1 cellular context compared by ENCODE assay signal in the genomic region with DNA sequence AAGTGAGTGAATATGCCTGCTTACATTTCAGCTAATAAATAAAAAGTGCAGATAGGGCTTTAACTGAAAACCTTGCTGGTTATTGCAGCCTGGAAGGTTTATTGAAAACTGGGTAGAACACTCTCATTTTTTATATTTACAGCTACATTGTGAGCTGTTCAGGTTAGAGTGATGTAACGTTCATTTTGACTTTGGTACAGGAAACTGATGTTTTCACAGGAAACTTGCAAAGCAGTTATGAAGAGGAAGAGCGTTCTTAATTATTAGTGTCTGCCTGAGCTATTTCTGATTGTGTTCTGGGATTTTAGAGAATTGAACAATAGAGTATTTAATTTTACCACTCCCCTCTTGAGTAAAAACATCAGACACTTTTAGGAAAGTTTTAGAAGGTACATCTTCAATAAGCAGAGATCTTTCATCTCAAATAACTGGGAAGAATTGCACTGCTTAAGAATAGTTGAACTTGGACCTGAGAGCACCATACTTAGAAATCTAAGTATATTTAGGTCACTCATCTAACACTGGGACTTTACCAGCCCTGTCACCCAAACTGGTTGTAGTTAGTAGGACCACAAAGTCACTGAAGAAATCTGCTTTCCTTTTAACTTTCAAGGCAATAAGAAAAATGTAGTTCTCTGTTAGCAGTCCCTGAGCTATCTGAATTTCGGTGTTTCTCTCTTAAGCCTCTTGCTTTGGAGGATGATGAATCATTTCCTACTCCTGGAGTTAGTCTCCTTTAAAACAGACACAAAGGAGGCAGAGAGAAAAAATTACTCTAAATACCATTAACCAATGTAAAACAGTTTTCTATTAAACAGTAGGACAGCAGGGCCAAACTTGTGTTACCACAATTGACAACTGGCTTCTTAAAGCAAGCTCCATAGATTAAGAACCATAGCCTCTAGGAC.
TF ChIP-seq lines count a peak whose summit lies in the region.

No MANE protein-coding gene starts in this region.

TF ChIP-seq in SK-N-SH treated with all-trans-retinoic acid at 6 μM for 48 hours, 23 proteins besides CTCF, POLR2A, EP300 and RAD21 (continued from another document):
- no peak for TF ChIP-seq ARNTL (CRISPR knock-in tag; IDR thresholded peaks at IDR 0.05; ENCODE audit: borderline replicate concordance, low read depth)
- TF ChIP-seq PATZ1 (CRISPR knock-in tag; IDR thresholded peaks at IDR 0.05; ENCODE audit: borderline replicate concordance): no peak
- TF ChIP-seq ZFP30 (CRISPR knock-in tag; IDR thresholded peaks at IDR 0.05): no peak
- no peak for TF ChIP-seq OSR1 (CRISPR knock-in tag; IDR thresholded peaks at IDR 0.05)
